In the genomic region with DNA sequence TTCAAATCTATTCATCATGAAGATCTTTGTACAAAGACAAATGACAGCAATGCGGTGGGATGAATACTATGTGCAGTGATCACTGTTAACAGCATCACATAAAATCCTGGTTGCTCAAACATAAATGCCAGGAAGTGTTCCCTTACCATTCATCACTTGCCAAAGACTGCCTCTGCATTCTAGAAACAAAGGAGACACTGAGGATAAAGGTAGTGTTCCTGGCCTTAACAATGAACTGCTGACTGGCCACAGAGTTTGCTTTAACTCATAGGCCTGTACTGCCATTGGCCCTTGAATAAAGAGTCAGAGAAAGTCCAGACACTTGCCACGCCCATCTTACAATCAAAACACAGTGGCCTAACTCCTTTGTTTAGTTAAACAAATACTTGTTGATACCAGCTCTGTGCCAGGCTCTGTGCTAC, we compare ENCODE assay signal across 12 cellular contexts. TPM values are rescaled to one million over a fixed set of nuclear protein-coding genes. Genes with fewer than 3 reads are reported as not detected.
DNase-seq lines count a peak whose midpoint lies in the region; ATAC-seq and TF ChIP-seq lines count a peak whose summit lies in the region.
"Had no signal": no experiment of that assay in that cellular context is flagged by ENCODE, and none has a peak within 500 bp of the region (broad histone marks: within the 10 kb centered on the region; RNA-seq: fewer than 3 reads in every experiment).

No MANE protein-coding gene starts in this region.

- H3K4me3 ChIP-seq in HUES64 (ENCODE audit: low read length) (no peak overlapping the region), mammary epithelial cell (replicated peaks in 1 of 3; ENCODE audit: insufficient read depth in 1 of 3, low read depth in 2 of 3, low read length in 3 of 3) (no peak overlapping the region), mucosa of descending colon (no peak overlapping the region)

- H3K27ac ChIP-seq in HUES64 (ENCODE audit: low read depth, low read length) (peak overlapping the region; percentile 68), mammary epithelial cell (ENCODE audit: insufficient read depth, low read depth, low read length) (peak overlapping the region; percentile 56)

- H3K36me3 ChIP-seq in HUES64 (ENCODE audit: insufficient read depth, low read length) (peaks cover 18% of the 10 kb centered on the region), mammary epithelial cell (ENCODE audit: insufficient read depth, low read length) (no peaks in the 10 kb centered on the region), mucosa of descending colon (ENCODE audit: low read depth) (no peaks in the 10 kb centered on the region)

- DNase-seq in DMS153 (lab: John Stamatoyannopoulos, UW) (peak; percentile 92), mammary epithelial cell (peak; percentile 82), mucosa of descending colon (peak in 1 of 3 donors; percentile 24), HPDE6-E6E7 (ENCODE audit: extremely low spot score) (no peak), Right ventricle myocardium superior (no peak), NCI-H146 (lab: John Stamatoyannopoulos, UW) (no peak), superior temporal gyrus (ENCODE audit: extremely low spot score) (no peak)
- DNase-seq: activated CD8-positive, alpha-beta memory T cell treated with anti-CD3 and anti-CD28 coated beads, Interleukin-2, amount 50 U/mL, for 48 hours; aorta; CD4-positive, CD25-positive, alpha-beta regulatory T cell had no signal

- BruUV-seq in mammary epithelial cell (replicated peaks; lab: Mats Ljungman, UMichigan): no TSS peak

- in situ Hi-C loops in mammary epithelial cell (cut with MboI; ENCODE audit: low sequenced_read_pairs in 2 of 2): no loop called here

- H3K4me2 ChIP-seq in mammary epithelial cell (ENCODE audit: insufficient read depth, low read depth, low read length): peak overlapping the region; percentile 4

- no peaks in the 10 kb centered on the region for H3K9me3 ChIP-seq in HUES64 (ENCODE audit: insufficient read depth, low read depth, low read length)
- H3K9me3 ChIP-seq in mammary epithelial cell (replicated peaks; ENCODE audit: insufficient read depth, low read length): no peaks in the 10 kb centered on the region
- H3K9me3 ChIP-seq in mucosa of descending colon: no peaks in the 10 kb centered on the region

- peaks cover 5% of the 10 kb centered on the region for H3K79me2 ChIP-seq in mammary epithelial cell (ENCODE audit: insufficient read depth, low read length)

- no peaks in the 10 kb centered on the region for H4K20me1 ChIP-seq in mammary epithelial cell (ENCODE audit: insufficient read depth, low read length)

- H3K27me3 ChIP-seq in HUES64 (ENCODE audit: insufficient read depth, low read length): no peaks in the 10 kb centered on the region
- H3K27me3 ChIP-seq in mammary epithelial cell (ENCODE audit: insufficient read depth, low read length): no peaks in the 10 kb centered on the region

- H3K4me1 ChIP-seq in HUES64 (ENCODE audit: insufficient read depth, low read length) (peaks cover 36% of the 10 kb centered on the region), mammary epithelial cell (ENCODE audit: insufficient read depth, low read length) (peaks cover 41% of the 10 kb centered on the region), mucosa of descending colon (ENCODE audit: low read depth) (peaks cover 19% of the 10 kb centered on the region)

- WGBS in HUES64: 79% methylated on average over 2 of the region's 2 CpGs
- WGBS in mammary epithelial cell (ENCODE audit: low coverage, missing lambda C conversion rate): 9% methylated on average over 2 of the region's 2 CpGs

- ATAC-seq in mucosa of descending colon: peak; percentile 81
- ATAC-seq in Right ventricle myocardium superior (ENCODE audit: poor library complexity): no peak
- ATAC-seq: left lobe of liver had no signal

- H2AFZ ChIP-seq in mammary epithelial cell (ENCODE audit: low read depth, low read length): peak overlapping the region; percentile 8

- TF ChIP-seq CTCF in mammary epithelial cell (conservative IDR thresholded peaks at IDR 0.05 in 1 of 2, IDR thresholded peaks at IDR 0.05 in 1 of 2; ENCODE audit: extremely low read depth in 1 of 2, insufficient read depth in 1 of 2, low read depth in 1 of 2, low read length in 2 of 2) (no peak), mucosa of descending colon (IDR thresholded peaks at IDR 0.05) (no peak)

- dilution Hi-C loops in mammary epithelial cell (cut with HindIII; ENCODE audit: low sequenced_read_pairs): no loop called here

- CTCF ChIA-PET in mammary epithelial cell (lab: Charles Lee; ENCODE audit: low non-redundant PET): no interaction called here

- H3K9ac ChIP-seq in HUES64 (ENCODE audit: low read depth, low read length) (peak overlapping the region; percentile 19; the same call in 1 of the 2 replicates), mammary epithelial cell (ENCODE audit: insufficient read depth, low read length) (no peak overlapping the region)

- intact Hi-C loops in mammary epithelial cell (cut with micrococcal nuclease) (no loop called here), mucosa of descending colon (cut with DNase I, micrococcal nuclease) (no loop called here), Right ventricle myocardium superior (cut with DNase I) (no loop called here)

RNA-seq across cellular contexts. Expression of gene C2CD3, which starts 29.5 kb away (rescaled TPM):
- polyA plus RNA-seq in HUES64 (2013, experiment 1 of 2): 14.4 TPM
- polyA plus RNA-seq in HUES64 (2013, experiment 2 of 2): 15.9 TPM
- total RNA-seq in mammary epithelial cell (10 to 100 TPM; 17.8 to 19.6 TPM), mucosa of descending colon (10 to 100 TPM; 22.3 to 37.2 (median 32.1) TPM), Right ventricle myocardium superior (9.1 TPM)
- polyA plus RNA-seq in mammary epithelial cell: 10.1 TPM
- polyA minus RNA-seq in mammary epithelial cell: 73.0 TPM

RNA-seq across cellular contexts. Expression of gene PPME1, which starts 29.8 kb away (rescaled TPM):
- polyA plus RNA-seq in HUES64 (2013, experiment 1 of 2): 27.9 TPM
- 35.7 TPM for polyA plus RNA-seq in HUES64 (2013, experiment 2 of 2)
- total RNA-seq in mammary epithelial cell (10 to 100 TPM; 32.8 to 58.5 TPM), mucosa of descending colon (10 to 100 TPM; 22.3 to 36.0 (median 26.3) TPM), Right ventricle myocardium superior (24.9 TPM)
- 81.1 TPM for polyA plus RNA-seq in mammary epithelial cell
- 68.0 TPM for polyA minus RNA-seq in mammary epithelial cell

Comparison
In these comparisons a context has a peak if more than half of its experiments do, and no peak if none do; other contexts are left out.
1. DNase-seq: peak in DMS153 (single experiment) and mammary epithelial cell (single experiment); none in HPDE6-E6E7 (single experiment), Right ventricle myocardium superior (single experiment), NCI-H146 (single experiment) and superior temporal gyrus (single experiment).